In genomic region chr9:5696884-5697283, GRCh38 we compare ENCODE assay signal across 15 cellular contexts.
DNase-seq lines count a peak whose midpoint lies in the region; ATAC-seq and TF ChIP-seq lines count a peak whose summit lies in the region.
"Had no signal": no experiment of that assay in that cellular context is flagged by ENCODE, and none has a peak within 500 bp of the region (broad histone marks: within the 10 kb centered on the region; RNA-seq: fewer than 3 reads in every experiment).

No MANE protein-coding gene starts in this region.

- no peaks in the 10 kb centered on the region for H3K27me3 Mint-ChIP-seq in activated naive CD4-positive, alpha-beta T cell treated with anti-CD3 and anti-CD28 coated beads for 36 hours (ENCODE audit: low read depth)
- H3K27me3 Mint-ChIP-seq: activated CD4-positive, alpha-beta memory T cell treated with anti-CD3 and anti-CD28 coated beads, Interleukin-2, amount 10 ng/mL, durations not matched to agents 7 days and 5 days had no signal

- peaks cover 0 to 6% (median 0%) of the 10 kb centered on the region in 12 donors for H3K4me1 ChIP-seq in heart left ventricle

- no peak for TF ChIP-seq CTCF in heart left ventricle (IDR thresholded peaks at IDR 0.05)

- no peak overlapping the region for H3K4me3 Mint-ChIP-seq in activated naive CD4-positive, alpha-beta T cell treated with anti-CD3 and anti-CD28 coated beads for 36 hours
- H3K4me3 Mint-ChIP-seq in stimulated activated effector memory CD8-positive, alpha-beta T cell treated with anti-CD3 and anti-CD28 coated beads, Interleukin-12 subunit alpha, Interleukin-12 subunit beta, amount 100 ng/mL, for 72 hours, result no peak overlapping the region
- H3K4me3 Mint-ChIP-seq: activated CD4-positive, alpha-beta memory T cell treated with anti-CD3 and anti-CD28 coated beads, Interleukin-2, amount 10 ng/mL, durations not matched to agents 7 days and 5 days; CD8-positive, alpha-beta T cell had no signal

- no peaks in the 10 kb centered on the region for H3K36me3 ChIP-seq in heart left ventricle

- H3K27me3 ChIP-seq in heart left ventricle, result no peaks in the 10 kb centered on the region

- H3K27ac ChIP-seq in heart left ventricle, result no peak overlapping the region
- H3K27ac ChIP-seq: GM23248, KMS-11 had no signal

- H3K9me3 Mint-ChIP-seq in activated naive CD4-positive, alpha-beta T cell treated with anti-CD3 and anti-CD28 coated beads for 36 hours, result no peaks in the 10 kb centered on the region
- H3K9me3 Mint-ChIP-seq in stimulated activated effector memory CD8-positive, alpha-beta T cell treated with anti-CD3 and anti-CD28 coated beads, Interleukin-12 subunit alpha, Interleukin-12 subunit beta, amount 100 ng/mL, for 72 hours, result no peaks in the 10 kb centered on the region
- H3K9me3 Mint-ChIP-seq: activated CD4-positive, alpha-beta memory T cell treated with anti-CD3 and anti-CD28 coated beads, Interleukin-2, amount 10 ng/mL, durations not matched to agents 7 days and 5 days; CD8-positive, alpha-beta T cell had no signal

- H3K36me3 Mint-ChIP-seq in activated naive CD4-positive, alpha-beta T cell treated with anti-CD3 and anti-CD28 coated beads for 36 hours (ENCODE audit: low read depth), result peaks cover 15% of the 10 kb centered on the region
- H3K36me3 Mint-ChIP-seq in stimulated activated effector memory CD8-positive, alpha-beta T cell treated with anti-CD3 and anti-CD28 coated beads, Interleukin-12 subunit alpha, Interleukin-12 subunit beta, amount 100 ng/mL, for 72 hours, result peaks cover 11% of the 10 kb centered on the region

- peak; percentile 58 for ATAC-seq in GM21619 (IDR thresholded peaks at IDR 0.05; ENCODE audit: unreplicated experiment)
- peak; percentile 60 for ATAC-seq in HG03196 (IDR thresholded peaks at IDR 0.05; ENCODE audit: unreplicated experiment)
- ATAC-seq in stimulated activated effector memory CD8-positive, alpha-beta T cell treated with anti-CD3 and anti-CD28 coated beads, Interleukin-12 subunit alpha, Interleukin-12 subunit beta, amount 100 ng/mL, for 72 hours, result peak; percentile 59
- ATAC-seq in heart left ventricle, result no peak
- ATAC-seq: CD8-positive, alpha-beta T cell had no signal

- no peak overlapping the region for H3K27ac Mint-ChIP-seq in activated naive CD4-positive, alpha-beta T cell treated with anti-CD3 and anti-CD28 coated beads for 36 hours
- H3K27ac Mint-ChIP-seq in stimulated activated effector memory CD8-positive, alpha-beta T cell treated with anti-CD3 and anti-CD28 coated beads, Interleukin-12 subunit alpha, Interleukin-12 subunit beta, amount 100 ng/mL, for 72 hours, result no peak overlapping the region
- H3K27ac Mint-ChIP-seq: activated CD4-positive, alpha-beta memory T cell treated with anti-CD3 and anti-CD28 coated beads, Interleukin-2, amount 10 ng/mL, durations not matched to agents 7 days and 5 days; CD8-positive, alpha-beta T cell had no signal

- WGBS in heart left ventricle, 4 donors, result 93 to 97% (median 96%) methylated on average over 2 of the region's 2 CpGs

- H3K4me3 ChIP-seq in heart left ventricle, result no peak overlapping the region
- H3K4me3 ChIP-seq: GM23248 had no signal

- no peak for TF ChIP-seq POLR2A in heart left ventricle (IDR thresholded peaks at IDR 0.05)

- peak; percentile 10 for DNase-seq in activated naive CD4-positive, alpha-beta T cell treated with anti-CD3 and anti-CD28 coated beads for 36 hours
- no peak for DNase-seq in activated naive CD4-positive, alpha-beta T cell (lab: John Stamatoyannopoulos, UW)
- no peak for DNase-seq in stimulated activated effector memory CD8-positive, alpha-beta T cell treated with anti-CD3 and anti-CD28 coated beads, Interleukin-12 subunit alpha, Interleukin-12 subunit beta, amount 100 ng/mL, for 72 hours (ENCODE audit: low spot score in 2 of 2)
- DNase-seq in heart left ventricle (no peak), SKM-1 (lab: John Stamatoyannopoulos, UW; ENCODE audit: unreplicated experiment) (no peak)
- no peak for DNase-seq in stimulated activated CD4-positive, alpha-beta T cell treated with anti-CD3 and anti-CD28 coated beads, Interleukin-12 subunit alpha, Interleukin-12 subunit beta, amount 100 ng/mL, for 4 hours
- DNase-seq: activated CD4-positive, alpha-beta memory T cell treated with anti-CD3 and anti-CD28 coated beads, Interleukin-2, amount 10 ng/mL, durations not matched to agents 7 days and 5 days; CD8-positive, alpha-beta T cell; effector CD4-positive, alpha-beta T cell; GM23248; mesenchymal stem cell; NCI-H1048 had no signal

- H3K9me3 ChIP-seq in heart left ventricle, result no peaks in the 10 kb centered on the region

- intact Hi-C loops in activated naive CD4-positive, alpha-beta T cell treated with anti-CD3 and anti-CD28 coated beads for 36 hours (cut with micrococcal nuclease), result no loop called here
- intact Hi-C loops in heart left ventricle (cut with DNase I), result no loop called here

- H3K4me1 Mint-ChIP-seq in activated naive CD4-positive, alpha-beta T cell treated with anti-CD3 and anti-CD28 coated beads for 36 hours (ENCODE audit: low read depth), result peaks cover 18% of the 10 kb centered on the region
- peaks cover 19% of the 10 kb centered on the region for H3K4me1 Mint-ChIP-seq in stimulated activated effector memory CD8-positive, alpha-beta T cell treated with anti-CD3 and anti-CD28 coated beads, Interleukin-12 subunit alpha, Interleukin-12 subunit beta, amount 100 ng/mL, for 72 hours
- H3K4me1 Mint-ChIP-seq: activated CD4-positive, alpha-beta memory T cell treated with anti-CD3 and anti-CD28 coated beads, Interleukin-2, amount 10 ng/mL, durations not matched to agents 7 days and 5 days had no signal

- CTCF ChIA-PET in activated naive CD4-positive, alpha-beta T cell treated with anti-CD3 and anti-CD28 coated beads for 36 hours (lab: Charles Lee), result interaction anchor here (0.7 kb wide), 1 partner anchor 254 kb away, joined by 3 read pairs; no protein-coding TSS in a partner anchor

Comparison
In these comparisons a context has a peak if more than half of its experiments do, and no peak if none do; other contexts are left out.
1. ATAC-seq: peak in GM21619 (single experiment), HG03196 (single experiment) and stimulated activated effector memory CD8-positive, alpha-beta T cell treated with anti-CD3 and anti-CD28 coated beads, Interleukin-12 subunit alpha, Interleukin-12 subunit beta, amount 100 ng/mL, for 72 hours (single experiment); none in heart left ventricle (0 of 4).